ENCODE assay signal across 8 cellular contexts in genomic region chr10:17607603-17608332, GRCh38. TPM values are rescaled to one million over a fixed set of nuclear protein-coding genes. Genes with fewer than 3 reads are reported as not detected.
DNase-seq lines count a peak whose midpoint lies in the region; ATAC-seq and TF ChIP-seq lines count a peak whose summit lies in the region.

No MANE protein-coding gene starts in this region.

- no peaks in the 10 kb centered on the region for H3K4me1 Mint-ChIP-seq in activated naive CD8-positive, alpha-beta T cell treated with anti-CD3 and anti-CD28 coated beads, Interleukin-2, amount 50 U/mL, for 24 hours

- H3K9me3 ChIP-seq in left ventricle myocardium inferior (replicated peaks) = no peaks in the 10 kb centered on the region
- no peaks in the 10 kb centered on the region for H3K9me3 ChIP-seq in gastrocnemius medialis

- TF ChIP-seq POLR2A in gastrocnemius medialis (IDR thresholded peaks at IDR 0.05) = no peak

- ATAC-seq in activated naive CD8-positive, alpha-beta T cell treated with anti-CD3 and anti-CD28 coated beads, Interleukin-2, amount 50 U/mL, for 24 hours = peak; percentile 79
- peak; percentile 91 to 92 for ATAC-seq in gastrocnemius medialis

- no peak overlapping the region for H3K27ac ChIP-seq in left ventricle myocardium inferior (replicated peaks)
- no peak overlapping the region for H3K27ac ChIP-seq in gastrocnemius medialis

- H3K27ac Mint-ChIP-seq in activated naive CD8-positive, alpha-beta T cell treated with anti-CD3 and anti-CD28 coated beads, Interleukin-2, amount 50 U/mL, for 24 hours = no peak overlapping the region

- no peak for DNase-seq in AG09309 (ENCODE audit: low read depth)
- peak; percentile 9 for DNase-seq in GF-D8 (lab: John Stamatoyannopoulos, UW)
- peak; percentile 50 for DNase-seq in HEK293T (ENCODE audit: extremely low spot score)
- DNase-seq in NCI-H128 (lab: John Stamatoyannopoulos, UW; ENCODE audit: unreplicated experiment) = peak; percentile 1
- DNase-seq in activated naive CD8-positive, alpha-beta T cell treated with anti-CD3 and anti-CD28 coated beads, Interleukin-2, amount 50 U/mL, for 24 hours = peak; percentile 14
- DNase-seq in left ventricle myocardium inferior = no peak
- no peak for DNase-seq in gastrocnemius medialis
- no peak for DNase-seq in stimulated activated naive CD4-positive, alpha-beta T cell treated with Interleukin-2 at 50 U/mL for 16 hours (lab: John Stamatoyannopoulos, UW)

- no peaks in the 10 kb centered on the region for H3K9me3 Mint-ChIP-seq in activated naive CD8-positive, alpha-beta T cell treated with anti-CD3 and anti-CD28 coated beads, Interleukin-2, amount 50 U/mL, for 24 hours

- H3K27me3 ChIP-seq in left ventricle myocardium inferior (ENCODE audit: low read depth) (no peaks in the 10 kb centered on the region), gastrocnemius medialis (no peaks in the 10 kb centered on the region)

- H3K4me1 ChIP-seq in left ventricle myocardium inferior = peaks cover 29% of the 10 kb centered on the region
- H3K4me1 ChIP-seq in gastrocnemius medialis = no peaks in the 10 kb centered on the region

- no peak overlapping the region for H3K4me3 Mint-ChIP-seq in activated naive CD8-positive, alpha-beta T cell treated with anti-CD3 and anti-CD28 coated beads, Interleukin-2, amount 50 U/mL, for 24 hours

- CTCF ChIA-PET in HEK293T (lab: Yijun Ruan, JAX) = interaction anchor here (0.7 kb wide), 1 partner anchor 199 kb away, joined by 4 read pairs; no protein-coding TSS in a partner anchor

- no peaks in the 10 kb centered on the region for H3K36me3 Mint-ChIP-seq in activated naive CD8-positive, alpha-beta T cell treated with anti-CD3 and anti-CD28 coated beads, Interleukin-2, amount 50 U/mL, for 24 hours (ENCODE audit: low read depth)

- H3K36me3 ChIP-seq in left ventricle myocardium inferior = no peaks in the 10 kb centered on the region
- H3K36me3 ChIP-seq in gastrocnemius medialis = no peaks in the 10 kb centered on the region

- TF ChIP-seq CTCF in AG09309 (IDR thresholded peaks at IDR 0.05; ENCODE audit: control insufficient read depth, insufficient read depth, low read depth, low read length, missing control alignments) = peak; percentile 78
- TF ChIP-seq CTCF in left ventricle myocardium inferior (IDR thresholded peaks at IDR 0.05; ENCODE audit: borderline replicate concordance) = peak; percentile 93
- TF ChIP-seq CTCF in gastrocnemius medialis (IDR thresholded peaks at IDR 0.05 in 4 of 5, conservative IDR thresholded peaks at IDR 0.05 in 1 of 5) = peak; percentile 64 to 94 (median 90)

- intact Hi-C loops in left ventricle myocardium inferior (cut with micrococcal nuclease) = loop anchor here (5.0 kb wide), 2 partner anchors 135 to 495 kb away; no protein-coding TSS in a partner anchor
- intact Hi-C loops in gastrocnemius medialis (cut with DNase I; ENCODE audit: low total_unique reads) = loop anchor here (1.0 kb wide), 2 partner anchors 136 to 265 kb away; no protein-coding TSS in a partner anchor

- H3K4me3 ChIP-seq in AG09309 (ENCODE audit: control insufficient read depth, low read depth, low read length) = no peak overlapping the region
- H3K4me3 ChIP-seq in left ventricle myocardium inferior = no peak overlapping the region
- no peak overlapping the region for H3K4me3 ChIP-seq in gastrocnemius medialis

- no peaks in the 10 kb centered on the region for H3K27me3 Mint-ChIP-seq in activated naive CD8-positive, alpha-beta T cell treated with anti-CD3 and anti-CD28 coated beads, Interleukin-2, amount 50 U/mL, for 24 hours

- POLR2A ChIA-PET in HEK293T (lab: Yijun Ruan, JAX) = no interaction called here

- in situ Hi-C loops in gastrocnemius medialis (cut with MboI; ENCODE audit: low sequenced_read_pairs in 4 of 4) = loop anchor here (5.0 to 25.0 kb wide), 4 partner anchors 135 to 605 kb away; no protein-coding TSS in a partner anchor

TF ChIP-seq in HEK293T, 16 proteins besides CTCF, POLR2A, EP300 and RAD21:
- TF ChIP-seq, protein P1, sequence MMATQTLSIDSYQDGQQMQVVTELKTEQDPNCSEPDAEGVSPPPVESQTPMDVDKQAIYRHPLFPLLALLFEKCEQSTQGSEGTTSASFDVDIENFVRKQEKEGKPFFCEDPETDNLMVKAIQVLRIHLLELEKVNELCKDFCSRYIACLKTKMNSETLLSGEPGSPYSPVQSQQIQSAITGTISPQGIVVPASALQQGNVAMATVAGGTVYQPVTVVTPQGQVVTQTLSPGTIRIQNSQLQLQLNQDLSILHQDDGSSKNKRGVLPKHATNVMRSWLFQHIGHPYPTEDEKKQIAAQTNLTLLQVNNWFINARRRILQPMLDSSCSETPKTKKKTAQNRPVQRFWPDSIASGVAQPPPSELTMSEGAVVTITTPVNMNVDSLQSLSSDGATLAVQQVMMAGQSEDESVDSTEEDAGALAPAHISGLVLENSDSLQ (IDR thresholded peaks at IDR 0.05) = peak; percentile 80
- TF ChIP-seq BHLHE40 (IDR thresholded peaks at IDR 0.05; ENCODE audit: borderline replicate concordance) = no peak

RNA-seq across cellular contexts. Expression of gene HACD1, which starts 9.4 kb away (rescaled TPM):
- 173 TPM for total RNA-seq in left ventricle myocardium inferior
- total RNA-seq in gastrocnemius medialis = 10 to 100 TPM; 16.5 to 73.4 (median 44.3) TPM

RNA-seq across cellular contexts. Expression of gene STAM, which starts 36.2 kb away (rescaled TPM):
- total RNA-seq in left ventricle myocardium inferior (21.3 TPM), gastrocnemius medialis (10 to 100 TPM; 28.6 to 52.0 (median 35.2) TPM)

Comparison
In these comparisons a context has a peak if more than half of its experiments do, and no peak if none do; other contexts are left out.
1. DNase-seq: peak in GF-D8 (single experiment), HEK293T (single experiment), NCI-H128 (single experiment) and activated naive CD8-positive, alpha-beta T cell treated with anti-CD3 and anti-CD28 coated beads, Interleukin-2, amount 50 U/mL, for 24 hours (single experiment); none in AG09309 (single experiment), left ventricle myocardium inferior (single experiment), gastrocnemius medialis (0 of 2) and stimulated activated naive CD4-positive, alpha-beta T cell treated with Interleukin-2 at 50 U/mL for 16 hours (single experiment).
2. Peak in every context shown above with its lines, with median percentiles within 50 percentile points of each other: CTCF ChIP-seq.